Comparison of ENCODE assay signal across 21 cellular contexts in genomic region chr17:35752945-35753764, GRCh38. TPM values are rescaled to one million over a fixed set of nuclear protein-coding genes. Genes with fewer than 3 reads are reported as not detected.
DNase-seq lines count a peak whose midpoint lies in the region.
"Had no signal": no experiment of that assay in that cellular context is flagged by ENCODE, and none has a peak within 500 bp of the region (broad histone marks: within the 10 kb centered on the region; RNA-seq: fewer than 3 reads in every experiment).

GAS2L2 (minus strand) TSS chr17:35753239; CDS start chr17:35752850, 389 bp downstream.

- H3K4ac ChIP-seq in mesenchymal stem cell (ENCODE audit: low read depth in 1 of 2, low read length in 2 of 2): no peak within 1 kb of the TSS

- no peak within 1 kb of the TSS for H3K9ac ChIP-seq in mesenchymal stem cell (ENCODE audit: low read length)

- H3K14ac ChIP-seq in mesenchymal stem cell (ENCODE audit: low read length in 2 of 2): no peak within 1 kb of the TSS

- no peak within 1 kb of the TSS for H3K23ac ChIP-seq in mesenchymal stem cell (ENCODE audit: low read length in 2 of 2)

- no peak within 1 kb of the TSS for H4K8ac ChIP-seq in mesenchymal stem cell (ENCODE audit: low read length)

- H3K9me3 ChIP-seq in ectodermal cell (ENCODE audit: control insufficient read depth, low read length) (no peaks in the 10 kb centered on the region), mesenchymal stem cell (ENCODE audit: control insufficient read depth, low read length) (no peaks in the 10 kb centered on the region)
- H3K9me3 ChIP-seq: vagina had no signal

- no peak within 1 kb of the TSS for H3K4me3 ChIP-seq in H7 (ENCODE audit: insufficient read depth, low read depth, low read length)
- no peak within 1 kb of the TSS for H3K4me3 ChIP-seq in ectodermal cell (ENCODE audit: insufficient read depth, low read depth, low read length)
- no peak within 1 kb of the TSS for H3K4me3 ChIP-seq in mesenchymal stem cell (ENCODE audit: insufficient read depth in 1 of 2, low read depth in 1 of 2, low read length in 2 of 2)
- H3K4me3 ChIP-seq: skin epidermis, vagina had no signal

- H3K18ac ChIP-seq in mesenchymal stem cell (ENCODE audit: low read depth in 1 of 2, low read length in 2 of 2): no peak within 1 kb of the TSS

- no peaks in the 10 kb centered on the region for H3K36me3 ChIP-seq in H7 (replicated peaks; ENCODE audit: control insufficient read depth, insufficient read depth, low read length)
- H3K36me3 ChIP-seq in ectodermal cell (ENCODE audit: control insufficient read depth, insufficient read depth, low read length): no peaks in the 10 kb centered on the region
- no peaks in the 10 kb centered on the region for H3K36me3 ChIP-seq in mesenchymal stem cell (ENCODE audit: control insufficient read depth in 1 of 2, insufficient read depth in 2 of 2, low read depth in 1 of 2, low read length in 2 of 2)
- H3K36me3 ChIP-seq: vagina had no signal

- no peak within 1 kb of the TSS for H2BK5ac ChIP-seq in mesenchymal stem cell (ENCODE audit: low read depth, low read length, poor library complexity, severe bottlenecking)

- DNase-seq in AG20443 (ENCODE audit: low spot score) (peak; percentile 41), H7 (peak; percentile 69), mesenchymal stem cell (no peak), NCI-H1417 (lab: John Stamatoyannopoulos, UW) (no peak), H4 (ENCODE audit: low spot score) (no peak), NCI-H2171 (lab: John Stamatoyannopoulos, UW) (no peak)
- DNase-seq in T-helper 2 cell treated with Interferon-gamma antibody and Interleukin-4, amounts not matched to agents 5 μg/mL and 100 μg/mL, for 36 hours (ENCODE audit: low spot score): no peak
- DNase-seq: activated CD4-positive, alpha-beta T cell treated with anti-CD3 and anti-CD28 coated beads for 48 hours; activated effector memory CD4-positive, alpha-beta T cell treated with Interleukin-2 at 50 U/mL for 16 hours; HCEC 1CT; KBM-7; left cardiac atrium; NCI-H1048; NCI-H82; stimulated activated CD4-positive, alpha-beta T cell treated with anti-CD3 and anti-CD28 coated beads, Interleukin-2, amount 100 ng/mL, for 48 hours had no signal

- no peak within 1 kb of the TSS for H4K91ac ChIP-seq in mesenchymal stem cell (ENCODE audit: low read length)

- no peak within 1 kb of the TSS for H2AFZ ChIP-seq in mesenchymal stem cell (ENCODE audit: low read depth, low read length)

- H3K79me1 ChIP-seq in mesenchymal stem cell (replicated peaks; ENCODE audit: low read length, poor library complexity, severe bottlenecking): no peaks in the 10 kb centered on the region

- H3K4me1 Mint-ChIP-seq in T-helper 2 cell treated with Interferon-gamma antibody and Interleukin-4, amounts not matched to agents 5 μg/mL and 100 μg/mL, for 36 hours (ENCODE audit: low read depth): peaks cover 7% of the 10 kb centered on the region

- no peak within 1 kb of the TSS for H2AK5ac ChIP-seq in mesenchymal stem cell (ENCODE audit: low read length, severe bottlenecking)

- H3K4me3 Mint-ChIP-seq in T-helper 2 cell treated with Interferon-gamma antibody and Interleukin-4, amounts not matched to agents 5 μg/mL and 100 μg/mL, for 36 hours: no peak within 1 kb of the TSS

- H3K36me3 Mint-ChIP-seq in T-helper 2 cell treated with Interferon-gamma antibody and Interleukin-4, amounts not matched to agents 5 μg/mL and 100 μg/mL, for 36 hours (ENCODE audit: low read depth): no peaks in the 10 kb centered on the region

- H3K4me1 ChIP-seq in ectodermal cell (ENCODE audit: control insufficient read depth, insufficient read depth, low read length) (peaks cover 7% of the 10 kb centered on the region), mesenchymal stem cell (ENCODE audit: control insufficient read depth, insufficient read depth, low read depth, low read length) (peaks cover 4% of the 10 kb centered on the region)

- no peak within 1 kb of the TSS for H2BK12ac ChIP-seq in mesenchymal stem cell (ENCODE audit: low read length in 2 of 2)

- peak within 1 kb of the TSS; percentile 34 for H2BK15ac ChIP-seq in mesenchymal stem cell (ENCODE audit: low read depth, poor library complexity, severe bottlenecking)

- H3K27ac ChIP-seq in ectodermal cell (ENCODE audit: insufficient read depth, low read depth, low read length, poor library complexity, severe bottlenecking) (peak within 1 kb of the TSS; percentile 8), mesenchymal stem cell (ENCODE audit: low read length, poor library complexity, severe bottlenecking) (no peak within 1 kb of the TSS)
- H3K27ac ChIP-seq: HL-60, skin epidermis, vagina had no signal

- H3K9me3 Mint-ChIP-seq in T-helper 2 cell treated with Interferon-gamma antibody and Interleukin-4, amounts not matched to agents 5 μg/mL and 100 μg/mL, for 36 hours: no peaks in the 10 kb centered on the region

- H3K27me3 ChIP-seq in H7 (ENCODE audit: control insufficient read depth, insufficient read depth, low read length) (peaks cover 21% of the 10 kb centered on the region), ectodermal cell (ENCODE audit: control insufficient read depth, insufficient read depth, low read length, poor library complexity, severe bottlenecking) (peaks cover 12% of the 10 kb centered on the region), mesenchymal stem cell (ENCODE audit: control insufficient read depth in 1 of 2, insufficient read depth in 1 of 2, low read length in 2 of 2) (peaks cover 49 to 61% of the 10 kb centered on the region in 2 experiments)
- H3K27me3 ChIP-seq: vagina had no signal

- H3K27ac Mint-ChIP-seq in T-helper 2 cell treated with Interferon-gamma antibody and Interleukin-4, amounts not matched to agents 5 μg/mL and 100 μg/mL, for 36 hours: no peak within 1 kb of the TSS

- no peak within 1 kb of the TSS for H2BK120ac ChIP-seq in mesenchymal stem cell (ENCODE audit: low read depth, low read length)

- peaks cover 37% of the 10 kb centered on the region for H3K27me3 Mint-ChIP-seq in T-helper 2 cell treated with Interferon-gamma antibody and Interleukin-4, amounts not matched to agents 5 μg/mL and 100 μg/mL, for 36 hours (ENCODE audit: low read depth)

- no peak within 1 kb of the TSS for H3K4me2 ChIP-seq in mesenchymal stem cell (ENCODE audit: low read length, poor library complexity, severe bottlenecking)

- WGBS in ectodermal cell, 2 experiments: 50 to 53% methylated on average over 8 to 9 of the region's 9 CpGs
- 74% methylated on average over 8 of the region's 9 CpGs for WGBS in mesenchymal stem cell

RNA-seq across cellular contexts. Expression of gene GAS2L2, which starts in this region (rescaled TPM):
- total RNA-seq in H7 (2014; rRNA removed; shearing (Covaris generic)): 0.10 TPM in 1 of 2 replicates, not detected in the other
- 0.46 TPM for polyA plus RNA-seq in ectodermal cell (2013, experiment 1 of 4)
- 0.27 TPM for polyA plus RNA-seq in ectodermal cell (2013, experiment 2 of 4)
- 0.32 TPM for polyA plus RNA-seq in ectodermal cell (2013, experiment 3 of 4)
- polyA plus RNA-seq in ectodermal cell (2013, experiment 4 of 4): 0.45 TPM
- polyA plus RNA-seq in mesenchymal stem cell (2013, experiment 1 of 2): not detected
- polyA plus RNA-seq in mesenchymal stem cell (2013, experiment 2 of 2): not detected
- total RNA-seq in H4 (2014; rRNA removed; shearing (Covaris generic)): 0.04 TPM in 2 replicates
- total RNA-seq: fibroblast of villous mesenchyme, osteocyte, vagina had no signal

Comparison
In these comparisons a context has a peak if more than half of its experiments do, and no peak if none do; other contexts are left out.
1. Peak in DNase-seq in H7; RNA of the gene not detected or under 1 TPM.